8 cellular contexts compared by ENCODE assay signal in the genomic region with DNA sequence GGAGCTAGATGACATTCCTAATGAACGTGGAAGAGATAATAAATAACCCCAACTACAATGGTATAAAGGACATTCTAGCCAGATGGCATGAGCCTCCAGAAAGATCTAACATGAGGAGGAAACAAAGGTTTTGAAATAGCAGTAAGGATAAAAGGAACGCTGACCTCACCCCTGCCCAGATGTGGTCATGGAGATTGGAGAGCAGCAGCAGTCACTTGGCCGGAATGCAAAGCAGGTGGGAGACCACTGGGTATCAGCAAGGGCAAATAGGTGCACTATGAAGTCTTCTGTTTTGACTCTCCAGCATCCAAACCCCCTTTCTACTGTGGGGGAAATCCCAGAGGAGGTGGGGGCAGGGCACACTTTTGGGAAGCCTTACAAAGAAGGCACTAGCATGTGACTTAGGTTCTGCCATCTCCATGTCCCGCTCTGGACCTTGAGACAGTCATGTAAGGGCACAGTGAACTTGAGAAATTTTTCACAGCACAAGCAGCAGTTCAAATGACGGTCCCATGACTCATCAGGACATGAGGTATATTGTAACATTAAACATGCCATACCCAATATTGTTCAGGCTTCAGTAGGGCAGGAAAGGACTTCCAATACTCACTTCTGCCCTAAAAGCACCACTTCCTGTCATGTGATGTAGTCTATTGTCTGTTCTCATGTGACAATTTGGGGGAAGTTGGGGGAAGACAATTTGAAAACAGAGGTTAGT. TPM values are rescaled to one million over a fixed set of nuclear protein-coding genes. Genes with fewer than 3 reads are reported as not detected.
DNase-seq lines count a peak whose midpoint lies in the region; ATAC-seq, FAIRE-seq and TF ChIP-seq lines count a peak whose summit lies in the region.

No MANE protein-coding gene starts in this region.

- H3K4me1 Mint-ChIP-seq in MCF 10A (ENCODE audit: insufficient read depth, unreplicated experiment) = peaks cover 19% of the 10 kb centered on the region
- H3K4me1 Mint-ChIP-seq in stimulated activated naive B cell treated with anti-CD40 and anti-IgM and Interleukin-4, amounts not matched to agents 10 μg/mL and 1 μg/mL and 100 μg/mL, for 72 hours = peaks cover 11 to 13% of the 10 kb centered on the region in 2 donors

- no peaks in the 10 kb centered on the region for H3K79me2 ChIP-seq in endothelial cell of umbilical vein (ENCODE audit: control insufficient read depth, insufficient read depth, low read length)

- peak overlapping the region in 1 of 2 donors; percentile 5 for H3K27ac ChIP-seq in breast epithelium
- H3K27ac ChIP-seq in endothelial cell of umbilical vein (ENCODE audit: insufficient read depth, low read depth, low read length) = peak overlapping the region; percentile 100

- peak overlapping the region; percentile 84 for H3K4me2 ChIP-seq in endothelial cell of umbilical vein (ENCODE audit: insufficient read depth, low read length)

- DNase-seq in MCF 10A (ENCODE audit: unreplicated experiment) (peak; percentile 92), breast epithelium (ENCODE audit: low spot score in 2 of 2) (no peak), NCI-H226 (peak; percentile 79), endothelial cell of umbilical vein (ENCODE audit: low read depth, low spot score) (peak; percentile 96), GM19240 (ENCODE audit: insufficient read length, low spot score) (no peak), H7 (no peak), putamen (ENCODE audit: low spot score) (no peak)
- DNase-seq in stimulated activated naive B cell treated with anti-CD40 and anti-IgM and Interleukin-4, amounts not matched to agents 10 μg/mL and 1 μg/mL and 100 μg/mL, for 72 hours = no peak

- intact Hi-C loops in MCF 10A (cut with micrococcal nuclease) (loop anchor here (1.0 kb wide), 1 partner anchor 213 kb away; no protein-coding TSS in a partner anchor), breast epithelium (cut with DNase I; ENCODE audit: low total_unique reads) (no loop called here), endothelial cell of umbilical vein (cut with micrococcal nuclease) (loop anchor here (1.0 to 10.0 kb wide), 5 partner anchors 25 to 731 kb away; partner anchors contain the start of genes METTL4, MYL12A and NDC80)

- peak overlapping the region; percentile 61 for H3K27ac Mint-ChIP-seq in MCF 10A (ENCODE audit: low read depth, unreplicated experiment)
- no peak overlapping the region for H3K27ac Mint-ChIP-seq in stimulated activated naive B cell treated with anti-CD40 and anti-IgM and Interleukin-4, amounts not matched to agents 10 μg/mL and 1 μg/mL and 100 μg/mL, for 72 hours

- H3K9me1 ChIP-seq in endothelial cell of umbilical vein (replicated peaks; ENCODE audit: control insufficient read depth, extremely low read depth, insufficient read depth, low read length) = no peaks in the 10 kb centered on the region

- POLR2A ChIA-PET in MCF 10A (lab: Yijun Ruan, JAX) (no interaction called here), endothelial cell of umbilical vein (lab: Charles Lee) (no interaction called here)

- H3K9me3 Mint-ChIP-seq in MCF 10A (ENCODE audit: unreplicated experiment) = no peaks in the 10 kb centered on the region
- H3K9me3 Mint-ChIP-seq in stimulated activated naive B cell treated with anti-CD40 and anti-IgM and Interleukin-4, amounts not matched to agents 10 μg/mL and 1 μg/mL and 100 μg/mL, for 72 hours = peaks cover 0 to 11% of the 10 kb centered on the region in 2 donors

- dilution Hi-C loops in endothelial cell of umbilical vein (cut with MboI; ENCODE audit: extremely low pct_ligation_motif_present, low sequenced_read_pairs) = no loop called here

- BruUV-seq in MCF 10A (replicated peaks; lab: Mats Ljungman, UMichigan) (no TSS peak), endothelial cell of umbilical vein (replicated peaks; lab: Mats Ljungman, UMichigan) (TSS peak; percentile 48)

- TF ChIP-seq CTCF in MCF 10A (IDR thresholded peaks at IDR 0.05; ENCODE audit: unreplicated experiment) (no peak), breast epithelium (IDR thresholded peaks at IDR 0.05) (no peak), endothelial cell of umbilical vein (IDR thresholded peaks at IDR 0.05; ENCODE audit: extremely low read depth in 1 of 2, insufficient read depth in 1 of 2, low read depth in 1 of 2, low read length in 2 of 2) (no peak)

- H3K9me3 ChIP-seq in breast epithelium (no peaks in the 10 kb centered on the region), endothelial cell of umbilical vein (replicated peaks; ENCODE audit: control insufficient read depth, insufficient read depth, low read length) (no peaks in the 10 kb centered on the region)

- H4K20me1 ChIP-seq in endothelial cell of umbilical vein (replicated peaks; ENCODE audit: control insufficient read depth, extremely low read depth, insufficient read depth, low read length) = no peaks in the 10 kb centered on the region

- CTCF ChIA-PET in MCF 10A (lab: Yijun Ruan, JAX) (no interaction called here), endothelial cell of umbilical vein (lab: Charles Lee) (interaction anchor here (1.6 kb wide), 1 partner anchor 26 kb away, joined by 5 read pairs; no protein-coding TSS in a partner anchor)

- peak; percentile 56 to 61 for ATAC-seq in stimulated activated naive B cell treated with anti-CD40 and anti-IgM and Interleukin-4, amounts not matched to agents 10 μg/mL and 1 μg/mL and 100 μg/mL, for 72 hours (replicated peaks)

- TF ChIP-seq POLR2A in breast epithelium (IDR thresholded peaks at IDR 0.05) = no peak
- peak; percentile 66 for TF ChIP-seq POLR2A in endothelial cell of umbilical vein (IDR thresholded peaks at IDR 0.05; ENCODE audit: low read depth, low read length)

- FAIRE-seq in endothelial cell of umbilical vein (lab: Jason Lieb, UNC) = peak; percentile 92

- H3K36me3 ChIP-seq in breast epithelium (no peaks in the 10 kb centered on the region), endothelial cell of umbilical vein (ENCODE audit: control insufficient read depth in 2 of 2, extremely low read depth in 1 of 2, insufficient read depth in 2 of 2, low read length in 2 of 2) (no peaks in the 10 kb centered on the region), H7 (replicated peaks; ENCODE audit: control insufficient read depth, insufficient read depth, low read length) (no peaks in the 10 kb centered on the region)

- H3K9ac ChIP-seq in endothelial cell of umbilical vein (replicated peaks; ENCODE audit: extremely low read depth, insufficient read depth, low read length) = peak overlapping the region; percentile 84

- H3K27me3 ChIP-seq in breast epithelium (no peaks in the 10 kb centered on the region), endothelial cell of umbilical vein (ENCODE audit: control insufficient read depth in 2 of 2, insufficient read depth in 2 of 2, low read length in 2 of 2) (no peaks in the 10 kb centered on the region), H7 (ENCODE audit: control insufficient read depth, insufficient read depth, low read length) (no peaks in the 10 kb centered on the region)

- peak overlapping the region; percentile 5 for H3K4me3 Mint-ChIP-seq in MCF 10A (ENCODE audit: unreplicated experiment)
- H3K4me3 Mint-ChIP-seq in stimulated activated naive B cell treated with anti-CD40 and anti-IgM and Interleukin-4, amounts not matched to agents 10 μg/mL and 1 μg/mL and 100 μg/mL, for 72 hours = no peak overlapping the region

- H3K4me1 ChIP-seq in breast epithelium (no peaks in the 10 kb centered on the region), endothelial cell of umbilical vein (ENCODE audit: control insufficient read depth, extremely low read depth, insufficient read depth, low read length) (peaks cover 26% of the 10 kb centered on the region)

- peak overlapping the region; percentile 56 for H2AFZ ChIP-seq in endothelial cell of umbilical vein (ENCODE audit: low read depth, low read length)

- H3K36me3 Mint-ChIP-seq in MCF 10A (ENCODE audit: insufficient read depth, unreplicated experiment) = peaks cover 6% of the 10 kb centered on the region
- peaks cover 1 to 6% of the 10 kb centered on the region in 2 donors for H3K36me3 Mint-ChIP-seq in stimulated activated naive B cell treated with anti-CD40 and anti-IgM and Interleukin-4, amounts not matched to agents 10 μg/mL and 1 μg/mL and 100 μg/mL, for 72 hours

- no peaks in the 10 kb centered on the region for H3K27me3 Mint-ChIP-seq in MCF 10A (ENCODE audit: insufficient read depth, unreplicated experiment)
- H3K27me3 Mint-ChIP-seq in stimulated activated naive B cell treated with anti-CD40 and anti-IgM and Interleukin-4, amounts not matched to agents 10 μg/mL and 1 μg/mL and 100 μg/mL, for 72 hours = no peaks in the 10 kb centered on the region

- no peak overlapping the region for H3K4me3 ChIP-seq in breast epithelium
- H3K4me3 ChIP-seq in endothelial cell of umbilical vein (replicated peaks in 1 of 3; ENCODE audit: insufficient read depth in 1 of 3, low read depth in 1 of 3, low read length in 3 of 3) = no peak overlapping the region
- H3K4me3 ChIP-seq in H7 (ENCODE audit: insufficient read depth, low read depth, low read length) = no peak overlapping the region

TF ChIP-seq in endothelial cell of umbilical vein, 7 proteins besides CTCF, POLR2A, EP300 and RAD21 (continues in another document):
- TF ChIP-seq POLR2AphosphoS5 (IDR thresholded peaks at IDR 0.05; ENCODE audit: insufficient read depth, low read depth, low read length) = peak; percentile 66

RNA-seq across cellular contexts. Expression of gene METTL4, which starts 55.2 kb away (rescaled TPM):
- total RNA-seq in MCF 10A (2022) (11.8 and 15.0 TPM in 2 replicates), breast epithelium (10 to 100 TPM in 1 of 3 donors, 1 to 10 TPM in 2; 4.0 to 11.3 (median 7.2) TPM), endothelial cell of umbilical vein (16.1 and 17.4 TPM in 2 replicates)
- polyA plus RNA-seq in endothelial cell of umbilical vein = 7.2 and 8.3 TPM in 2 replicates
- polyA plus RNA-seq in endothelial cell of umbilical vein (2011; cell fraction: cytosol; rRNA removed) = 7.6 and 8.1 TPM in 2 replicates
- polyA plus RNA-seq in endothelial cell of umbilical vein (2011; cell fraction: nucleus; rRNA removed) = 14.3 and 21.3 TPM in 2 replicates
- 8.5 and 13.4 TPM in 2 replicates for polyA plus RNA-seq in endothelial cell of umbilical vein (2012)
- 9.8 and 10.7 TPM in 2 replicates for polyA minus RNA-seq in endothelial cell of umbilical vein
- 9.7 TPM for polyA minus RNA-seq in endothelial cell of umbilical vein (2011; cell fraction: cytosol; rRNA and poly(A)+ RNA removed)
- 10.3 and 13.2 TPM in 2 replicates for polyA minus RNA-seq in endothelial cell of umbilical vein (2011; cell fraction: nucleus; rRNA and poly(A)+ RNA removed)
- 12.1 and 12.6 TPM in 2 replicates for total RNA-seq in H7 (2014; rRNA removed; shearing (Covaris generic))

RNA-seq across cellular contexts. Expression of gene NDC80, which starts 55.3 kb away (rescaled TPM):
- 20.4 and 29.6 TPM in 2 replicates for total RNA-seq in MCF 10A (2022)
- total RNA-seq in breast epithelium = under 1 TPM; 0.44 to 0.98 (median 0.96) TPM
- 39.6 and 43.2 TPM in 2 replicates for total RNA-seq in endothelial cell of umbilical vein
- polyA plus RNA-seq in endothelial cell of umbilical vein = 3.7 and 6.2 TPM in 2 replicates
- 15.2 and 15.7 TPM in 2 replicates for polyA plus RNA-seq in endothelial cell of umbilical vein (2011; cell fraction: cytosol; rRNA removed)
- 17.4 and 27.3 TPM in 2 replicates for polyA plus RNA-seq in endothelial cell of umbilical vein (2011; cell fraction: nucleus; rRNA removed)
- 9.4 and 27.4 TPM in 2 replicates for polyA plus RNA-seq in endothelial cell of umbilical vein (2012)
- polyA minus RNA-seq in endothelial cell of umbilical vein = 19.4 and 20.3 TPM in 2 replicates
- 20.4 TPM for polyA minus RNA-seq in endothelial cell of umbilical vein (2011; cell fraction: cytosol; rRNA and poly(A)+ RNA removed)
- 20.9 and 29.6 TPM in 2 replicates for polyA minus RNA-seq in endothelial cell of umbilical vein (2011; cell fraction: nucleus; rRNA and poly(A)+ RNA removed)
- total RNA-seq in H7 (2014; rRNA removed; shearing (Covaris generic)) = 40.9 and 59.3 TPM in 2 replicates

Comparison
In these comparisons a context has a peak if more than half of its experiments do, and no peak if none do; other contexts are left out.
1. DNase-seq: peak in MCF 10A (single experiment), NCI-H226 (single experiment) and endothelial cell of umbilical vein (single experiment); none in breast epithelium (0 of 2), stimulated activated naive B cell treated with anti-CD40 and anti-IgM and Interleukin-4, amounts not matched to agents 10 μg/mL and 1 μg/mL and 100 μg/mL, for 72 hours (single experiment), GM19240 (single experiment), H7 (single experiment) and putamen (single experiment).
2. RNA of gene NDC80, which starts 55.3 kb away (total RNA-seq): 39.6 to 43.2 TPM in endothelial cell of umbilical vein, 40.9 to 59.3 TPM in H7 and 20.4 to 29.6 TPM in MCF 10A; 0.44 to 0.98 TPM in breast epithelium; every median in the first group is over 10 times any median in the second.